23 cellular contexts compared by ENCODE assay signal in the genomic region with DNA sequence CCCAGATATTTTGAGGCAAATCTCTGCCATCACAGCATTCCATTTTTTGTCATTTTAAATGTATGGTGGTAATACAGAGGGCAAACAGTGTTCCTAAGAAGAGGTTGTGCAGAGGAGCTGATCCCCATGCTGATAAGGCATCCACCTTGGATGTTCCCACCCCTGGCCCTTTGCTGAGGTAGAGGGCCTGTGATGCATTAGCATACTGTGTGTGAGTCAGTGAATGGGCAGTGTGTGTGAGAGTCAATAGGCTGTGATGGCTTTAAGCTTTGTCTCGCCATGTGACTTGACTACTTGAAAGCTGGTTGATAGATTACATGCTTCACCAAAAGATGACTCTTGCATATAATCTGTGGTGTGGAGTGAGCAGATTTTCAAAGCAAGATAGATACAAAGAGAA.
"Had no signal": no experiment of that assay in that cellular context is flagged by ENCODE, and none has a peak within 500 bp of the region (broad histone marks: within the 10 kb centered on the region; RNA-seq: fewer than 3 reads in every experiment).

No MANE protein-coding gene starts in this region.

- H3K36me3 ChIP-seq: neutrophil had no signal

- ATAC-seq: left colon; lower lobe of right lung; mucosa of descending colon; pancreas; sciatic nerve; stimulated activated naive CD8-positive, alpha-beta T cell treated with anti-CD3 and anti-CD28 coated beads, Interleukin-15, amount 100 ng/mL, for 72 hours had no signal

- H3K4me3 ChIP-seq: coronary artery, esophagus muscularis mucosa, left ventricle myocardium inferior, lower lobe of right lung, mucosa of descending colon, pancreas, smooth muscle cell, suprapubic skin, transverse colon, vagina had no signal

- H3K9me3 ChIP-seq: esophagus muscularis mucosa, left ventricle myocardium inferior, lower lobe of right lung, mucosa of descending colon, neutrophil, pancreas, suprapubic skin, transverse colon, vagina had no signal

- H3K27ac ChIP-seq: coronary artery, esophagus muscularis mucosa, left ventricle myocardium inferior, lower lobe of right lung, neutrophil, pancreas, suprapubic skin, transverse colon, vagina had no signal

- DNase-seq: dermis blood vessel endothelial cell; effector memory CD4-positive, alpha-beta T cell; hypothalamus; left colon; left ventricle myocardium inferior; lower lobe of right lung; mucosa of descending colon; naive B cell; pancreas; stimulated activated CD4-positive, alpha-beta T cell treated with anti-CD3 and anti-CD28 coated beads, Interleukin-12 subunit alpha, Interleukin-12 subunit beta, amount 100 ng/mL, for 4 hours; stimulated activated CD4-positive, alpha-beta T cell treated with anti-CD3 and anti-CD28 coated beads, Interleukin-1b, Interleukin-23, amount 100 ng/mL, for 48 hours; stimulated activated CD4-positive, alpha-beta T cell treated with anti-CD3 and anti-CD28 coated beads, Interleukin-4, amount 100 ng/mL, for 1 hour; stimulated activated CD8-positive, alpha-beta memory T cell treated with anti-CD3 and anti-CD28 coated beads, Interleukin-4, amount 100 ng/mL, for 48 hours; stimulated activated naive CD4-positive, alpha-beta T cell; stimulated activated naive CD8-positive, alpha-beta T cell treated with anti-CD3 and anti-CD28 coated beads, Interleukin-15, amount 100 ng/mL, for 72 hours; transverse colon had no signal

- H3K4me1 ChIP-seq: esophagus muscularis mucosa, left ventricle myocardium inferior, lower lobe of right lung, pancreas, suprapubic skin, transverse colon, vagina had no signal

- H3K27me3 ChIP-seq: esophagus muscularis mucosa, pancreas, suprapubic skin, transverse colon, vagina had no signal

- H3K4me2 ChIP-seq: smooth muscle cell had no signal
